ENCODE assay signal across 20 cellular contexts in genomic region chr18:13394794-13395193, GRCh38.
DNase-seq lines count a peak whose midpoint lies in the region; ATAC-seq lines count a peak whose summit lies in the region.
"Had no signal": no experiment of that assay in that cellular context is flagged by ENCODE, and none has a peak within 500 bp of the region (broad histone marks: within the 10 kb centered on the region; RNA-seq: fewer than 3 reads in every experiment).

No MANE protein-coding gene starts in this region.

- H3K36me3 Mint-ChIP-seq in CD4-positive, CD25-positive, alpha-beta regulatory T cell, result peaks cover 52% of the 10 kb centered on the region
- H3K36me3 Mint-ChIP-seq: neural progenitor cell had no signal

- peak overlapping the region in 2 of 4 donors; percentile 19 to 28 for H3K4me3 Mint-ChIP-seq in CD4-positive, CD25-positive, alpha-beta regulatory T cell
- H3K4me3 Mint-ChIP-seq: activated naive CD8-positive, alpha-beta T cell treated with anti-CD3 and anti-CD28 coated beads, Interleukin-2, amount 50 U/mL, for 24 hours; neural progenitor cell; T-helper 1 cell treated with Interleukin-12 subunit alpha and Interleukin-12 subunit beta and Interleukin-4 antibody, amounts not matched to agents 30 μg/mL and 1 μg/mL, for 36 hours had no signal

- no peak for DNase-seq in CD4-positive, CD25-positive, alpha-beta regulatory T cell
- peak; percentile 69 for DNase-seq in DMS79 treated with DMSO at 0.1 percent for 48 hours (lab: John Stamatoyannopoulos, UW)
- peak; percentile 25 for DNase-seq in NCI-H69 (lab: John Stamatoyannopoulos, UW)
- DNase-seq in left kidney (ENCODE audit: low read depth, low spot score), result peak; percentile 26
- no peak for DNase-seq in stimulated activated naive CD4-positive, alpha-beta T cell (lab: John Stamatoyannopoulos, UW)
- DNase-seq in activated CD4-positive, alpha-beta T cell treated with anti-CD3 and anti-CD28 coated beads for 1 hour, result no peak
- DNase-seq in stimulated activated CD4-positive, alpha-beta T cell treated with anti-CD3 and anti-CD28 coated beads, Interleukin-1b, Interleukin-23, amount 100 ng/mL, for 48 hours, result no peak
- DNase-seq: activated naive CD8-positive, alpha-beta T cell treated with anti-CD3 and anti-CD28 coated beads, Interleukin-2, amount 50 U/mL, for 24 hours; Caco-2; GOT3; mesenchymal stem cell; NCI-H1105 treated with DMSO at 0.1 percent for 48 hours; NCI-H82; stimulated activated CD4-positive, alpha-beta T cell treated with anti-CD3 and anti-CD28 coated beads, Interleukin-15, amount 100 ng/mL, for 24 hours; stomach had no signal

- H3K36me3 ChIP-seq in CD4-positive, CD25-positive, alpha-beta regulatory T cell (ENCODE audit: control insufficient read depth, insufficient read depth, low read length), result peaks cover 72% of the 10 kb centered on the region
- H3K36me3 ChIP-seq: neural progenitor cell had no signal

- no peaks in the 10 kb centered on the region for H3K9me3 Mint-ChIP-seq in CD4-positive, CD25-positive, alpha-beta regulatory T cell
- H3K9me3 Mint-ChIP-seq: activated naive CD8-positive, alpha-beta T cell treated with anti-CD3 and anti-CD28 coated beads, Interleukin-2, amount 50 U/mL, for 24 hours; neural progenitor cell; T-helper 1 cell treated with Interleukin-12 subunit alpha and Interleukin-12 subunit beta and Interleukin-4 antibody, amounts not matched to agents 30 μg/mL and 1 μg/mL, for 36 hours had no signal

- H3K4me3 ChIP-seq in CD4-positive, CD25-positive, alpha-beta regulatory T cell (ENCODE audit: low read depth, low read length), result no peak overlapping the region
- H3K4me3 ChIP-seq: neural progenitor cell, stomach had no signal

- peak overlapping the region; percentile 18 for H3K27ac ChIP-seq in CD4-positive, CD25-positive, alpha-beta regulatory T cell (ENCODE audit: insufficient read depth, low read length, poor library complexity, severe bottlenecking)
- H3K27ac ChIP-seq: KMS-11, neural progenitor cell, stomach had no signal

- ATAC-seq in CD4-positive, CD25-positive, alpha-beta regulatory T cell (ENCODE audit: low read depth in 2 of 2), result no peak
- ATAC-seq in HG03520 (IDR thresholded peaks at IDR 0.05; ENCODE audit: unreplicated experiment), result no peak
- ATAC-seq: activated naive CD8-positive, alpha-beta T cell treated with anti-CD3 and anti-CD28 coated beads, Interleukin-2, amount 50 U/mL, for 24 hours; esophagus mucosa had no signal

- peaks cover 35% of the 10 kb centered on the region for H3K4me1 ChIP-seq in CD4-positive, CD25-positive, alpha-beta regulatory T cell (ENCODE audit: control insufficient read depth, insufficient read depth, low read length, poor library complexity, severe bottlenecking)
- H3K4me1 ChIP-seq: Caco-2, neural progenitor cell, stomach had no signal

- no peaks in the 10 kb centered on the region for H3K27me3 ChIP-seq in CD4-positive, CD25-positive, alpha-beta regulatory T cell (ENCODE audit: control insufficient read depth, insufficient read depth, low read length)
- H3K27me3 ChIP-seq: neural progenitor cell, stomach had no signal

- peak overlapping the region in 2 of 3 donors; percentile 58 to 68 for H3K27ac Mint-ChIP-seq in CD4-positive, CD25-positive, alpha-beta regulatory T cell
- H3K27ac Mint-ChIP-seq: activated naive CD8-positive, alpha-beta T cell treated with anti-CD3 and anti-CD28 coated beads, Interleukin-2, amount 50 U/mL, for 24 hours; neural progenitor cell; T-helper 1 cell treated with Interleukin-12 subunit alpha and Interleukin-12 subunit beta and Interleukin-4 antibody, amounts not matched to agents 30 μg/mL and 1 μg/mL, for 36 hours had no signal

- H3K9me3 ChIP-seq in CD4-positive, CD25-positive, alpha-beta regulatory T cell (ENCODE audit: control insufficient read depth in 2 of 2, low read length in 2 of 2), result no peaks in the 10 kb centered on the region
- H3K9me3 ChIP-seq: Caco-2, stomach had no signal

- peaks cover 46 to 91% (median 59%) of the 10 kb centered on the region in 4 donors for H3K4me1 Mint-ChIP-seq in CD4-positive, CD25-positive, alpha-beta regulatory T cell
- H3K4me1 Mint-ChIP-seq: activated naive CD8-positive, alpha-beta T cell treated with anti-CD3 and anti-CD28 coated beads, Interleukin-2, amount 50 U/mL, for 24 hours had no signal

- H3K27me3 Mint-ChIP-seq in CD4-positive, CD25-positive, alpha-beta regulatory T cell, result no peaks in the 10 kb centered on the region
- H3K27me3 Mint-ChIP-seq: activated naive CD8-positive, alpha-beta T cell treated with anti-CD3 and anti-CD28 coated beads, Interleukin-2, amount 50 U/mL, for 24 hours had no signal

Comparison
In these comparisons a context has a peak if more than half of its experiments do, and no peak if none do; other contexts are left out.
1. DNase-seq: peak in DMS79 treated with DMSO at 0.1 percent for 48 hours (single experiment), NCI-H69 (single experiment) and left kidney (single experiment); none in CD4-positive, CD25-positive, alpha-beta regulatory T cell (0 of 3), stimulated activated naive CD4-positive, alpha-beta T cell (0 of 6), activated CD4-positive, alpha-beta T cell treated with anti-CD3 and anti-CD28 coated beads for 1 hour (single experiment) and stimulated activated CD4-positive, alpha-beta T cell treated with anti-CD3 and anti-CD28 coated beads, Interleukin-1b, Interleukin-23, amount 100 ng/mL, for 48 hours (single experiment).